1 cellular context compared by ENCODE assay signal in the genomic region with DNA sequence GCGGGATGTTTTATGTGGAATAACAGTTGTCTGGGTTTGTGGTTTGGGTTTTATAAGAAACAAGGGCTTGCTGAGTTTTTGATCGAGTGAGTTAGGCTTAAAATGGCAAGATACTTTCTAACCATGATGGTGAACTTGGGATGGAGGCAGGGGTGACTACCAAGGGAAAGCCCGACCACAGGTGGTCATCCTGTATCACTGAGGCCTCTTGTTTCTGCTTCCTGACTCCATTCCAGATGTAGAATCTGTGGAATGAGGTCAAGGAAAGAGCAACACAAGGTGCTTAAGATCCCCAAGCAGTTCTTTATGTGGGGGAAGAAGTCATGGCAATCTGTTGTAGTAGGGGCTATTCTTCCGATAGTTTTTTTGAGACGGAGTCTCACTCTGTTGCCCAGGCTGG.
TF ChIP-seq lines count a peak whose summit lies in the region.

No MANE protein-coding gene starts in this region.

TF ChIP-seq in SK-N-SH treated with all-trans-retinoic acid at 6 μM for 48 hours, 23 proteins besides CTCF, POLR2A, EP300 and RAD21 (continued from another document):
- TF ChIP-seq, protein P1, sequence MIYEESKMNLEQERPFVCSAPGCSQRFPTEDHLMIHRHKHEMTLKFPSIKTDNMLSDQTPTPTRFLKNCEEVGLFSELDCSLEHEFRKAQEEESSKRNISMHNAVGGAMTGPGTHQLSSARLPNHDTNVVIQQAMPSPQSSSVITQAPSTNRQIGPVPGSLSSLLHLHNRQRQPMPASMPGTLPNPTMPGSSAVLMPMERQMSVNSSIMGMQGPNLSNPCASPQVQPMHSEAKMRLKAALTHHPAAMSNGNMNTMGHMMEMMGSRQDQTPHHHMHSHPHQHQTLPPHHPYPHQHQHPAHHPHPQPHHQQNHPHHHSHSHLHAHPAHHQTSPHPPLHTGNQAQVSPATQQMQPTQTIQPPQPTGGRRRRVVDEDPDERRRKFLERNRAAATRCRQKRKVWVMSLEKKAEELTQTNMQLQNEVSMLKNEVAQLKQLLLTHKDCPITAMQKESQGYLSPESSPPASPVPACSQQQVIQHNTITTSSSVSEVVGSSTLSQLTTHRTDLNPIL (CRISPR knock-in tag; IDR thresholded peaks at IDR 0.05; ENCODE audit: low read depth), result no peak
- TF ChIP-seq CSDC2 (CRISPR knock-in tag; IDR thresholded peaks at IDR 0.05) (no peak), ZNF70 (CRISPR knock-in tag; IDR thresholded peaks at IDR 0.05) (no peak), ISL1 (CRISPR knock-in tag; IDR thresholded peaks at IDR 0.05) (no peak)
TF ChIP-seq in SK-N-SH treated with all-trans-retinoic acid at 6 μM for 48 hours: peak in this region for 0.
